11 cellular contexts compared by ENCODE assay signal in genomic region chr15:78635346-78635745, GRCh38. TPM values are rescaled to one million over a fixed set of nuclear protein-coding genes. Genes with fewer than 3 reads are reported as not detected.
"Had no signal": no experiment of that assay in that cellular context is flagged by ENCODE, and none has a peak within 500 bp of the region (broad histone marks: within the 10 kb centered on the region; RNA-seq: fewer than 3 reads in every experiment).

No MANE protein-coding gene starts in this region.

- H3K9ac ChIP-seq: GM23248 had no signal

- H3K9me3 ChIP-seq: HAP-1 had no signal

- H3K36me3 ChIP-seq: HAP-1 had no signal

- ATAC-seq: HCT116, HepG2 had no signal

- H3K27ac ChIP-seq: GM23248, HL-60 had no signal

- H3K4me3 ChIP-seq: GM23248, HAP-1 had no signal

- DNase-seq: GM23248, GOT3, H7, HFFc6 had no signal

- H3K4me1 ChIP-seq: HAP-1 had no signal

RNA-seq across cellular contexts. Expression of gene CHRNB4, which starts 5.7 kb away (rescaled TPM):
- total RNA-seq: GM23248, H4, HepG2, HFFc6, HT1080 had no signal
- polyA plus RNA-seq: GM23248, HepG2, IgD-negative memory B cell had no signal

RNA-seq across cellular contexts. Expression of gene CHRNA3, which starts 14.6 kb away (rescaled TPM):
- total RNA-seq: GM23248, HepG2, HFFc6, HT1080 had no signal
- polyA plus RNA-seq: GM23248, HepG2, IgD-negative memory B cell had no signal
